In genomic region chr5:148765061-148765460, GRCh38 we compare ENCODE assay signal across 29 cellular contexts.
"Had no signal": no experiment of that assay in that cellular context is flagged by ENCODE, and none has a peak within 500 bp of the region (broad histone marks: within the 10 kb centered on the region; RNA-seq: fewer than 3 reads in every experiment).

No MANE protein-coding gene starts in this region.

- ATAC-seq: naive thymus-derived CD8-positive, alpha-beta T cell; natural killer cell treated with Interleukin-12 subunit alpha and Interleukin-12 subunit beta and Interleukin-15 and Interleukin-18, amount 100 ng/mL, for 72 hours; psoas muscle; right cardiac atrium; right lobe of liver; stimulated activated effector memory CD8-positive, alpha-beta T cell treated with anti-CD3 and anti-CD28 coated beads, Interleukin-12 subunit alpha, Interleukin-12 subunit beta, amount 100 ng/mL, for 72 hours; stimulated activated naive B cell treated with anti-CD40 and anti-IgM and Interleukin-4, amounts not matched to agents 10 μg/mL and 1 μg/mL and 100 μg/mL, for 72 hours had no signal

- H3K4me1 ChIP-seq: parathyroid adenoma, psoas muscle, sigmoid colon, stomach, thyroid gland, tibial nerve, upper lobe of left lung, uterus had no signal

- H3K79me2 ChIP-seq: parathyroid adenoma had no signal

- H3K27ac Mint-ChIP-seq: naive thymus-derived CD8-positive, alpha-beta T cell; natural killer cell treated with Interleukin-12 subunit alpha and Interleukin-12 subunit beta and Interleukin-15 and Interleukin-18, amount 100 ng/mL, for 72 hours; nephron progenitor cell; progenitor cell of endocrine pancreas; stimulated activated effector memory CD8-positive, alpha-beta T cell treated with anti-CD3 and anti-CD28 coated beads, Interleukin-12 subunit alpha, Interleukin-12 subunit beta, amount 100 ng/mL, for 72 hours; stimulated activated naive B cell treated with anti-CD40 and anti-IgM and Interleukin-4, amounts not matched to agents 10 μg/mL and 1 μg/mL and 100 μg/mL, for 72 hours; stimulated activated naive CD8-positive, alpha-beta T cell treated with anti-CD3 and anti-CD28 coated beads, Interleukin-15, Interleukin-2, amounts not matched to agents 100 ng/mL and 50 ng/mL, for 24 hours had no signal

- H3K36me3 ChIP-seq: ovary, right lobe of liver, sigmoid colon, stomach, thoracic aorta, thyroid gland, tibial nerve, upper lobe of left lung, uterus had no signal

- FAIRE-seq: small intestine had no signal

- H2AFZ ChIP-seq: parathyroid adenoma had no signal

- H3K36me3 Mint-ChIP-seq: naive thymus-derived CD8-positive, alpha-beta T cell; natural killer cell treated with Interleukin-12 subunit alpha and Interleukin-12 subunit beta and Interleukin-15 and Interleukin-18, amount 100 ng/mL, for 72 hours; stimulated activated effector memory CD8-positive, alpha-beta T cell treated with anti-CD3 and anti-CD28 coated beads, Interleukin-12 subunit alpha, Interleukin-12 subunit beta, amount 100 ng/mL, for 72 hours; stimulated activated naive B cell treated with anti-CD40 and anti-IgM and Interleukin-4, amounts not matched to agents 10 μg/mL and 1 μg/mL and 100 μg/mL, for 72 hours had no signal

- H3K9me3 ChIP-seq: ovary, psoas muscle, right lobe of liver, sigmoid colon, stomach, thoracic aorta, thyroid gland, tibial nerve, upper lobe of left lung, uterus had no signal

- H3K4me3 ChIP-seq: ovary, psoas muscle, right lobe of liver, sigmoid colon, stomach, thoracic aorta, thyroid gland, tibial nerve, upper lobe of left lung, uterus had no signal

- H3K9me3 Mint-ChIP-seq: naive thymus-derived CD8-positive, alpha-beta T cell; natural killer cell treated with Interleukin-12 subunit alpha and Interleukin-12 subunit beta and Interleukin-15 and Interleukin-18, amount 100 ng/mL, for 72 hours; nephron progenitor cell; neural crest cell; stimulated activated effector memory CD8-positive, alpha-beta T cell treated with anti-CD3 and anti-CD28 coated beads, Interleukin-12 subunit alpha, Interleukin-12 subunit beta, amount 100 ng/mL, for 72 hours; stimulated activated naive B cell treated with anti-CD40 and anti-IgM and Interleukin-4, amounts not matched to agents 10 μg/mL and 1 μg/mL and 100 μg/mL, for 72 hours; stimulated activated naive CD8-positive, alpha-beta T cell treated with anti-CD3 and anti-CD28 coated beads, Interleukin-15, Interleukin-2, amounts not matched to agents 100 ng/mL and 50 ng/mL, for 24 hours had no signal

- DNase-seq: naive thymus-derived CD8-positive, alpha-beta T cell; nephron progenitor cell; occipital lobe; ovary; posterior cingulate gyrus; psoas muscle; right cardiac atrium; right lobe of liver; sigmoid colon; small intestine; stimulated activated CD4-positive, alpha-beta T cell treated with anti-CD3 and anti-CD28 coated beads, Interleukin-15, amount 100 ng/mL, for 24 hours; stimulated activated CD4-positive, alpha-beta T cell treated with anti-CD3 and anti-CD28 coated beads, Interleukin-2, amount 100 ng/mL, for 24 hours; stimulated activated CD4-positive, alpha-beta T cell treated with anti-CD3 and anti-CD28 coated beads, Interleukin-2, amount 100 ng/mL, for 48 hours; stimulated activated CD4-positive, alpha-beta T cell treated with anti-CD3 and anti-CD28 coated beads, Interleukin-4, amount 100 ng/mL, for 24 hours; stimulated activated naive B cell treated with anti-CD40 and anti-IgM and Interleukin-4, amounts not matched to agents 10 μg/mL and 1 μg/mL and 100 μg/mL, for 72 hours; stimulated activated naive CD4-positive, alpha-beta T cell treated with Interleukin-2 at 50 U/mL for 16 hours; stomach; thyroid gland; trophoblast cell; upper lobe of left lung; uterus had no signal

- H3K27ac ChIP-seq: ovary, parathyroid adenoma, psoas muscle, right lobe of liver, sigmoid colon, stomach, thoracic aorta, thyroid gland, tibial nerve, upper lobe of left lung, uterus had no signal

- H3K27me3 ChIP-seq: ovary, right lobe of liver, sigmoid colon, stomach, thyroid gland, tibial nerve, upper lobe of left lung, uterus had no signal

- H3K9ac ChIP-seq: parathyroid adenoma had no signal
